ENCODE assay signal across 1 cellular context in genomic region chr19:45632468-45633196, GRCh38.
A peak's percentile ranks its signal among the peaks of the same experiment; 100 is the strongest.
TF ChIP-seq lines count a peak whose summit lies in the region.

No MANE protein-coding gene starts in this region.

TF ChIP-seq in K562, 482 proteins besides CTCF, POLR2A, EP300 and RAD21 (continues in another document):
- TF ChIP-seq GABPA (tag; conservative IDR thresholded peaks at IDR 0.05; ENCODE audit: low read depth) (no peak), ILF3 (IDR thresholded peaks at IDR 0.05; ENCODE audit: borderline replicate concordance) (no peak), PRDM10 (IDR thresholded peaks at IDR 0.05; ENCODE audit: partially characterized antibody) (no peak), ZFP91 (CRISPR knock-in tag; IDR thresholded peaks at IDR 0.05) (0 out of 2 replicates have a peak, but pooled peaks have one; percentile 61), PHF8 (IDR thresholded peaks at IDR 0.05; ENCODE audit: borderline replicate concordance, low read length) (no peak), EWSR1 (IDR thresholded peaks at IDR 0.05; ENCODE audit: borderline replicate concordance, low read depth, partially characterized antibody) (no peak), SNIP1 (IDR thresholded peaks at IDR 0.05; ENCODE audit: low read depth) (no peak), LCOR (CRISPR knock-in tag; IDR thresholded peaks at IDR 0.05) (0 out of 2 replicates have a peak, but pooled peaks have one; percentile 30), SMARCE1 (IDR thresholded peaks at IDR 0.05) (0 out of 2 replicates have a peak, but pooled peaks have one; percentile 23), PTRF (tag; IDR thresholded peaks at IDR 0.05) (no peak), HNRNPLL (IDR thresholded peaks at IDR 0.05; ENCODE audit: low read depth, low read length, poor library complexity, severe bottlenecking) (no peak), STAT5A (IDR thresholded peaks at IDR 0.05; ENCODE audit: borderline replicate concordance, low read length) (no peak), NFIC (IDR thresholded peaks at IDR 0.05) (no peak), ERF (CRISPR knock-in tag; IDR thresholded peaks at IDR 0.05) (no peak), ATF1 (CRISPR knock-in tag; IDR thresholded peaks at IDR 0.05) (peak; percentile 80), ATF1 (tag; IDR thresholded peaks at IDR 0.05) (peak; percentile 98), TOE1 (IDR thresholded peaks at IDR 0.05; ENCODE audit: borderline replicate concordance) (no peak), TOE1 (CRISPR knock-in tag; IDR thresholded peaks at IDR 0.05; ENCODE audit: borderline replicate concordance, low read depth) (peak; percentile 66; the same call in 1 of the 2 replicates), DPF2 (IDR thresholded peaks at IDR 0.05) (peak; percentile 76), PHTF2 (CRISPR knock-in tag; IDR thresholded peaks at IDR 0.05) (no peak), ILK (tag; IDR thresholded peaks at IDR 0.05; ENCODE audit: borderline replicate concordance, low read depth) (no peak), ZNF512 (tag; IDR thresholded peaks at IDR 0.05) (no peak), HLTF (IDR thresholded peaks at IDR 0.05) (no peak), SMARCB1 (IDR thresholded peaks at IDR 0.05; ENCODE audit: insufficient read length, low read depth) (no peak), NCOR1 (IDR thresholded peaks at IDR 0.05) (no peak), ATF3 (IDR thresholded peaks at IDR 0.05) (peak; percentile 94), ATF3 (CRISPR knock-in tag; conservative IDR thresholded peaks at IDR 0.05) (peak; percentile 29; the same call in 1 of the 2 replicates), POU5F1 (IDR thresholded peaks at IDR 0.05; ENCODE audit: borderline replicate concordance, low read depth, low read length, partially characterized antibody) (no peak), PRMT5 (CRISPR knock-in tag; IDR thresholded peaks at IDR 0.05) (no peak), TEAD2 (tag; IDR thresholded peaks at IDR 0.05) (no peak), PKNOX1 (IDR thresholded peaks at IDR 0.05) (no peak), STAG1 (CRISPR knock-in tag; IDR thresholded peaks at IDR 0.05; ENCODE audit: borderline replicate concordance) (no peak), TBP (optimal IDR thresholded peaks at IDR 0.05; ENCODE audit: low read depth, low read length) (no peak), NR4A1 (CRISPR knock-in tag; IDR thresholded peaks at IDR 0.05) (0 out of 2 replicates have a peak, but pooled peaks have one; percentile 35), NR4A1 (tag; IDR thresholded peaks at IDR 0.05) (no peak), MGA (IDR thresholded peaks at IDR 0.05) (no peak), FOXM1 (IDR thresholded peaks at IDR 0.05; ENCODE audit: low read depth) (no peak), FOXM1 (CRISPR knock-in tag; IDR thresholded peaks at IDR 0.05; ENCODE audit: low read depth) (no peak), ZNF830 (CRISPR knock-in tag; IDR thresholded peaks at IDR 0.05) (no peak), FOSL1 (tag; conservative IDR thresholded peaks at IDR 0.05) (peak; percentile 83)
